In the genomic region with DNA sequence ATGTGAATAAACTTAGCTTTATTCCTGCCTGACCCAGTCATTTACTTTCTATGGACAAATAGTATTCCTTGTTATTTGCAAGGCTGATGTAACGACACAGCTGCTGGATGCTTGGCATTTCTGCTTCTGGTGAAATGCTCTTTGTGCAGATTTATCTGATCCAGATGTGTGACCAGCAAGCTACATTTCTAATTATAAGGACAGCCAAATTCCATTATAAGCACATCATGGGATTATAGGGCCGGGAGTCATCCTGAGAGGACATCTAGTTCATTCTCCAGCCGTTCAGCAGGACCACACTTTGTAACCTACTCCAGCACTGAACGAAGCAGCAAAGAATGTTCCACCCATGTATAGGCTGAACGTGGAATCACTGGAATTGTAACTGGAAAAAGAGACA, we compare ENCODE assay signal across 12 cellular contexts. TPM values are rescaled to one million over a fixed set of nuclear protein-coding genes. Genes with fewer than 3 reads are reported as not detected.
A peak's percentile ranks its signal among the peaks of the same experiment; 100 is the strongest.
DNase-seq lines count a peak whose midpoint lies in the region; ATAC-seq and TF ChIP-seq lines count a peak whose summit lies in the region.
"Had no signal": no experiment of that assay in that cellular context is flagged by ENCODE, and none has a peak within 500 bp of the region (broad histone marks: within the 10 kb centered on the region; RNA-seq: fewer than 3 reads in every experiment).

No MANE protein-coding gene starts in this region.

- CTCF ChIA-PET in AG04450 (lab: Charles Lee): no interaction called here

- no peak overlapping the region for H3K4me3 ChIP-seq in AG04450 (ENCODE audit: low read depth, low read length)
- peak overlapping the region; percentile 50 for H3K4me3 ChIP-seq in SK-N-MC
- H3K4me3 ChIP-seq: BLaER1 treated with 17β-estradiol and CSF1 and Interleukin-3, amounts not matched to agents 10 nM and 100 nM had no signal

- TF ChIP-seq CTCF in AG04450 (IDR thresholded peaks at IDR 0.05; ENCODE audit: low read depth, low read length): no peak

- no peak for ATAC-seq in GM19467 (IDR thresholded peaks at IDR 0.05; ENCODE audit: unreplicated experiment)
- ATAC-seq: left colon had no signal

- H3K36me3 ChIP-seq in SK-N-MC (ENCODE audit: insufficient read depth, low read length): 0 out of 2 replicates have a peak, but pooled peaks cover 7% of the 10 kb centered on the region

- no peaks in the 10 kb centered on the region for H3K9me3 ChIP-seq in AG04450 (ENCODE audit: control insufficient read depth, insufficient read depth, low read length)
- H3K9me3 ChIP-seq in SK-N-MC (ENCODE audit: low read depth, low read length): no peaks in the 10 kb centered on the region
- H3K9me3 ChIP-seq: BLaER1 treated with 17β-estradiol and CSF1 and Interleukin-3, amounts not matched to agents 10 nM and 100 nM had no signal

- H3K27ac ChIP-seq in AG04450 (ENCODE audit: low read depth, low read length) (peak overlapping the region; percentile 80), SK-N-MC (peak overlapping the region; percentile 93)
- H3K27ac ChIP-seq: BLaER1 treated with 17β-estradiol and CSF1 and Interleukin-3, amounts not matched to agents 10 nM and 100 nM had no signal

- DNase-seq in AG04450 (ENCODE audit: low read depth, low spot score) (peak; percentile 87), SK-N-MC (ENCODE audit: low read depth, low spot score) (peak; percentile 85), foreskin melanocyte (peak; percentile 43), non-pigmented ciliary epithelial cell (ENCODE audit: low read depth) (peak; percentile 95), NCI-H2029 (lab: John Stamatoyannopoulos, UW) (no peak), NCI-H2029 treated with DMSO at 0.1 percent for 48 hours (lab: John Stamatoyannopoulos, UW) (no peak)
- no peak for DNase-seq in activated CD4-positive, alpha-beta T cell treated with anti-CD3 and anti-CD28 coated beads for 4 hours
- DNase-seq: left colon; NCI-H187 treated with DMSO at 0.1 percent for 48 hours; stimulated activated CD4-positive, alpha-beta T cell treated with anti-CD3 and anti-CD28 coated beads, Interleukin-1b, Interleukin-23, amount 100 ng/mL, for 48 hours had no signal

- H3K27me3 ChIP-seq in AG04450 (ENCODE audit: control insufficient read depth, insufficient read depth, low read length): no peaks in the 10 kb centered on the region
- H3K27me3 ChIP-seq: BLaER1 treated with 17β-estradiol and CSF1 and Interleukin-3, amounts not matched to agents 10 nM and 100 nM had no signal

- POLR2A ChIA-PET in AG04450 (lab: Yijun Ruan, JAX): no interaction called here

- peak overlapping the region; percentile 62 for H3K9ac ChIP-seq in SK-N-MC (ENCODE audit: insufficient read length)
- H3K9ac ChIP-seq: BLaER1 treated with 17β-estradiol and CSF1 and Interleukin-3, amounts not matched to agents 10 nM and 100 nM had no signal

RNA-seq across cellular contexts. Expression of a gene that starts 42.9 kb away (rescaled TPM):
- polyA plus RNA-seq in AG04450 (2011; rRNA removed): 39.5 and 59.0 TPM in 2 replicates
- polyA minus RNA-seq in AG04450 (2011; rRNA and poly(A)+ RNA removed): 152 and 170 TPM in 2 replicates

Comparison
In these comparisons a context has a peak if more than half of its experiments do, and no peak if none do; other contexts are left out.
1. DNase-seq: peak in AG04450 (single experiment), SK-N-MC (single experiment), foreskin melanocyte (single experiment) and non-pigmented ciliary epithelial cell (single experiment); none in NCI-H2029 (single experiment), NCI-H2029 treated with DMSO at 0.1 percent for 48 hours (single experiment) and activated CD4-positive, alpha-beta T cell treated with anti-CD3 and anti-CD28 coated beads for 4 hours (0 of 2).